8 cellular contexts compared by ENCODE assay signal in genomic region chr7:102610441-102610840, GRCh38. TPM values are rescaled to one million over a fixed set of nuclear protein-coding genes. Genes with fewer than 3 reads are reported as not detected.
"Had no signal": no experiment of that assay in that cellular context is flagged by ENCODE, and none has a peak within 500 bp of the region (broad histone marks: within the 10 kb centered on the region; RNA-seq: fewer than 3 reads in every experiment).

No MANE protein-coding gene starts in this region.

RNA-seq across cellular contexts. Expression of gene SPDYE2B, which starts 39.7 kb away (rescaled TPM):
- total RNA-seq: activated CD8-positive, alpha-beta memory T cell treated with anti-CD3 and anti-CD28 coated beads, Interleukin-2, amount 10 ng/mL, durations not matched to agents 7 days and 5 days; activated naive CD8-positive, alpha-beta T cell treated with anti-CD3 and anti-CD28 coated beads for 36 hours; activated T-helper 17 cell treated with anti-CD3 and anti-CD28 coated beads, Interleukin-2, amount 50 U/mL, for 72 hours; IMR-90; Peyer's patch; SJSA1; T-helper 1 cell treated with Interleukin-12 subunit alpha and Interleukin-12 subunit beta and Interleukin-4 antibody, amounts not matched to agents 30 ng/mL and 1 ng/mL, for 36 hours had no signal
- polyA plus RNA-seq: adipose tissue, IMR-90 had no signal

RNA-seq across cellular contexts. Expression of gene SPDYE2, which starts 59.4 kb away (rescaled TPM):
- total RNA-seq: activated naive CD8-positive, alpha-beta T cell treated with anti-CD3 and anti-CD28 coated beads for 36 hours; activated T-helper 17 cell treated with anti-CD3 and anti-CD28 coated beads, Interleukin-2, amount 50 U/mL, for 72 hours; IMR-90; Peyer's patch; SJSA1; T-helper 1 cell treated with Interleukin-12 subunit alpha and Interleukin-12 subunit beta and Interleukin-4 antibody, amounts not matched to agents 30 ng/mL and 1 ng/mL, for 36 hours had no signal
- polyA plus RNA-seq: IMR-90 had no signal
